Comparison of ENCODE assay signal across 9 cellular contexts in genomic region chr10:15209827-15210509, GRCh38. TPM values are rescaled to one million over a fixed set of nuclear protein-coding genes. Genes with fewer than 3 reads are reported as not detected.
DNase-seq lines count a peak whose midpoint lies in the region; ATAC-seq, FAIRE-seq and TF ChIP-seq lines count a peak whose summit lies in the region.
"Had no signal": no experiment of that assay in that cellular context is flagged by ENCODE, and none has a peak within 500 bp of the region (broad histone marks: within the 10 kb centered on the region; RNA-seq: fewer than 3 reads in every experiment).

No MANE protein-coding gene starts in this region.

- H3K9me3 ChIP-seq in DND-41 (ENCODE audit: insufficient read depth, low read length, severe bottlenecking): no peaks in the 10 kb centered on the region
- H3K9me3 ChIP-seq in small intestine (ENCODE audit: control insufficient read depth, low read depth): no peaks in the 10 kb centered on the region

- H3K27me3 ChIP-seq in DND-41 (ENCODE audit: insufficient read depth, low read length, poor library complexity) (no peaks in the 10 kb centered on the region), small intestine (ENCODE audit: control insufficient read depth in 2 of 2, insufficient read depth in 2 of 2, low read length in 2 of 2) (no peaks in the 10 kb centered on the region)

- no peak overlapping the region for H2AFZ ChIP-seq in DND-41 (ENCODE audit: low read depth, low read length)

- ATAC-seq in DND-41 (ENCODE audit: insufficient read depth, low read depth) (peak; percentile 77), GM21737 (IDR thresholded peaks at IDR 0.05; ENCODE audit: unreplicated experiment) (peak; percentile 58), GM21576 (IDR thresholded peaks at IDR 0.05; ENCODE audit: unreplicated experiment) (no peak)

- in situ Hi-C loops in astrocyte of the cerebellum (cut with HindIII; ENCODE audit: low sequenced_read_pairs): no loop called here

- H3K79me2 ChIP-seq in DND-41 (ENCODE audit: insufficient read depth, low read length): no peaks in the 10 kb centered on the region

- TF ChIP-seq POLR2A in NB4 (IDR thresholded peaks at IDR 0.05; ENCODE audit: extremely low read depth, insufficient read length): no peak

- no peak overlapping the region for H3K9ac ChIP-seq in DND-41 (ENCODE audit: low read depth, low read length)

- H3K4me3 ChIP-seq in DND-41 (ENCODE audit: low read depth in 1 of 2, low read length in 2 of 2) (no peak overlapping the region), NB4 (ENCODE audit: low read depth, low read length) (no peak overlapping the region), astrocyte of the cerebellum (ENCODE audit: low read depth, low read length) (no peak overlapping the region), small intestine (ENCODE audit: low read depth in 1 of 2, low read length in 2 of 2) (no peak overlapping the region)

- H3K4me1 ChIP-seq in DND-41 (ENCODE audit: insufficient read depth, low read length) (peaks cover 33% of the 10 kb centered on the region), small intestine (ENCODE audit: control insufficient read depth in 2 of 2, insufficient read depth in 1 of 2, low read depth in 1 of 2, low read length in 1 of 2) (no peaks in the 10 kb centered on the region)

- 19 to 26% (median 22%) methylated on average over 14 of the region's 14 CpGs for WGBS in small intestine, 3 donors

- FAIRE-seq in small intestine (lab: Jason Lieb, UNC): no peak

- TF ChIP-seq CTCF in DND-41 (IDR thresholded peaks at IDR 0.05; ENCODE audit: borderline replicate concordance, extremely low read depth, low read length, poor library complexity, severe bottlenecking) (peak; percentile 95), NB4 (IDR thresholded peaks at IDR 0.05; ENCODE audit: low read depth, low read length) (peak; percentile 76), astrocyte of the cerebellum (IDR thresholded peaks at IDR 0.05; ENCODE audit: low read depth, low read length, missing control alignments) (peak; percentile 92)

- H3K4me2 ChIP-seq in DND-41 (ENCODE audit: insufficient read depth, low read length): no peak overlapping the region

- H4K20me1 ChIP-seq in DND-41 (ENCODE audit: insufficient read depth, low read length): no peaks in the 10 kb centered on the region

- DNase-seq in DND-41 (peak; percentile 82), NB4 (ENCODE audit: low read depth) (peak; percentile 64), T-helper 9 cell (peak; percentile 83), astrocyte of the cerebellum (ENCODE audit: low read depth) (peak; percentile 47), hippocampal formation (lab: John Stamatoyannopoulos, UW) (peak; percentile 66 to 67), small intestine (peak; percentile 76)

- H3K27ac ChIP-seq in DND-41 (ENCODE audit: low read length) (peak overlapping the region; percentile 49; the same call in 1 of the 2 replicates), small intestine (ENCODE audit: low read depth in 1 of 2, low read length in 1 of 2) (no peak overlapping the region)
- H3K27ac ChIP-seq: epithelial cell of prostate had no signal

- H3K36me3 ChIP-seq in DND-41 (ENCODE audit: insufficient read depth, low read length): peaks cover 14% of the 10 kb centered on the region
- peaks cover 0 to 2% of the 10 kb centered on the region in 2 donors for H3K36me3 ChIP-seq in small intestine (ENCODE audit: control insufficient read depth in 2 of 2, insufficient read depth in 2 of 2, low read length in 2 of 2)

RNA-seq across cellular contexts. Expression of gene NMT2, which starts 41.5 kb away (rescaled TPM):
- 10 to 100 TPM in 1 of 3 donors, 1 to 10 TPM in 2; 9.2 to 19.2 (median 9.4) TPM for polyA plus RNA-seq in small intestine
